Comparison of ENCODE assay signal across 20 cellular contexts in genomic region chr5:18944771-18945170, GRCh38.
"Had no signal": no experiment of that assay in that cellular context is flagged by ENCODE, and none has a peak within 500 bp of the region (broad histone marks: within the 10 kb centered on the region; RNA-seq: fewer than 3 reads in every experiment).

No MANE protein-coding gene starts in this region.

- H3K4me1 Mint-ChIP-seq: naive B cell had no signal

- FAIRE-seq: kidney had no signal

- H3K27ac ChIP-seq: ascending aorta, epithelial cell of prostate, lower lobe of right lung, right lobe of liver, skin epidermis, thyroid gland, upper lobe of right lung had no signal

- H3K4me3 Mint-ChIP-seq: endodermal cell; naive B cell; stimulated activated naive CD8-positive, alpha-beta T cell treated with anti-CD3 and anti-CD28 coated beads, Interleukin-15, Interleukin-2, amounts not matched to agents 100 ng/mL and 50 ng/mL, for 24 hours had no signal

- H3K36me3 ChIP-seq: ascending aorta, lower lobe of right lung, right lobe of liver, thyroid gland, upper lobe of right lung had no signal

- H3K27me3 ChIP-seq: ascending aorta, right lobe of liver, thyroid gland, upper lobe of right lung had no signal

- H3K27ac Mint-ChIP-seq: activated naive CD4-positive, alpha-beta T cell treated with anti-CD3 and anti-CD28 coated beads, Interleukin-2, amount 50 U/mL, for 72 hours; endodermal cell; naive B cell; stimulated activated naive CD8-positive, alpha-beta T cell treated with anti-CD3 and anti-CD28 coated beads, Interleukin-15, Interleukin-2, amounts not matched to agents 100 ng/mL and 50 ng/mL, for 24 hours had no signal

- ATAC-seq: activated naive CD4-positive, alpha-beta T cell treated with anti-CD3 and anti-CD28 coated beads, Interleukin-2, amount 50 U/mL, for 72 hours; lower lobe of right lung; right lobe of liver; upper lobe of right lung had no signal

- H3K36me3 Mint-ChIP-seq: activated naive CD4-positive, alpha-beta T cell treated with anti-CD3 and anti-CD28 coated beads, Interleukin-2, amount 50 U/mL, for 72 hours; naive B cell had no signal

- H3K27me3 Mint-ChIP-seq: naive B cell; stimulated activated naive CD8-positive, alpha-beta T cell treated with anti-CD3 and anti-CD28 coated beads, Interleukin-15, Interleukin-2, amounts not matched to agents 100 ng/mL and 50 ng/mL, for 24 hours had no signal

- DNase-seq: activated CD4-positive, alpha-beta T cell treated with anti-CD3 and anti-CD28 coated beads for 1 hour; activated T-cell treated with anti-CD3 and anti-CD28 coated beads, Interleukin-2, amount 50 U/mL, for 1 hour; cerebellar nuclear complex; cortex of kidney; endodermal cell; kidney; lower lobe of right lung; naive B cell; nucleus accumbens; posterior cingulate gyrus; right lobe of liver; stimulated activated CD4-positive, alpha-beta T cell treated with anti-CD3 and anti-CD28 coated beads, Interleukin-1b, Interleukin-23, amount 100 ng/mL, for 48 hours; substantia nigra; thyroid gland; upper lobe of right lung had no signal

- H3K4me1 ChIP-seq: ascending aorta, lower lobe of right lung, right lobe of liver, thyroid gland, upper lobe of right lung had no signal

- H3K9me3 Mint-ChIP-seq: endodermal cell had no signal

- H3K9me3 ChIP-seq: ascending aorta, right lobe of liver, thyroid gland, upper lobe of right lung had no signal

- H3K4me3 ChIP-seq: ascending aorta, lower lobe of right lung, right lobe of liver, skin epidermis, thyroid gland, upper lobe of right lung had no signal
